In the genomic region with DNA sequence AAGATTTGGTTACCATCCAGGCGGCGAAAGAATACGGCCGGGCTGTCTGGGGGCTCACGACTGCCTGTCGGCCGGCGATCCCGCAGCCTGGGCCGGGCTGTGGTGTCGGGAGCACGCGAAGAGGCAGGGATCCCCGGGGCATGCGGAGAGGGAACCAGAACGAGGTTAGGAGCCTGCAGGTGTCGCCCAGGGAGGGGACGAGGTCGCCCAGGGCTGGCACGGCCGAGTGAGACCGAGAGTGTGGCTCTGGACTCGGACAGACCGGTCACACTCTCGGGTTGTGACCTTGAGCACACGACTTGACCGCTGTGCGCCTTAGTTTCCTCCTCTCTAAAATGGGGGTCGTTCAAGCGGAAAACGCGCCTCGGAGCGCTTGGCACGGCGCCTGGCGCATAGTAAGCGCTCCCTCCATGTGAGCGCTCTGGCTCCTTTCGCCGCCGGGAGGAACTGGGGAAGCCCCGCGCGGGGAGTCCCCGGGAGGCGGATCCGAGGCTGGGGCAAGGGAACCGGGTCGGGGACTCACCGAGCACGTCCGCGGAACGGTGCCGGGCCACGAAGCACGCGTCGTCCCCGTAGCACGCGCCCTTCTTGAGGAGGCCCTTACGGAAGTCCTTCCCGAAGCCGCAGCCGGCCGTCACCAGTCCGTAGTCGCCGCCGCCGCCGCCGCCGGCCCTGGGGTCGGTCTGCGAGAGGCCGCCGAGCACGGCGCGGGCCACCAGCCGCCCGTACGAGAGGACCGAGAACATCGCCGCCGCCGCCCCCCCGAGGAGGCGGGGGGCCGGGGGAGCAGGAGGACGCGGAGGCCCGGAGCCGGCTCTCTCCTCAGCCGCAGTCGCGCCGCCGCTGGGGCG, we compare ENCODE assay signal across 1 cellular context.
A peak's percentile ranks its signal among the peaks of the same experiment; 100 is the strongest.
TF ChIP-seq lines count a peak whose summit lies in the region.

No MANE protein-coding gene starts in this region.

TF ChIP-seq in HepG2, 621 proteins besides CTCF, POLR2A, EP300 and RAD21 (continued from another document and continues in another):
- TF ChIP-seq, protein P1, sequence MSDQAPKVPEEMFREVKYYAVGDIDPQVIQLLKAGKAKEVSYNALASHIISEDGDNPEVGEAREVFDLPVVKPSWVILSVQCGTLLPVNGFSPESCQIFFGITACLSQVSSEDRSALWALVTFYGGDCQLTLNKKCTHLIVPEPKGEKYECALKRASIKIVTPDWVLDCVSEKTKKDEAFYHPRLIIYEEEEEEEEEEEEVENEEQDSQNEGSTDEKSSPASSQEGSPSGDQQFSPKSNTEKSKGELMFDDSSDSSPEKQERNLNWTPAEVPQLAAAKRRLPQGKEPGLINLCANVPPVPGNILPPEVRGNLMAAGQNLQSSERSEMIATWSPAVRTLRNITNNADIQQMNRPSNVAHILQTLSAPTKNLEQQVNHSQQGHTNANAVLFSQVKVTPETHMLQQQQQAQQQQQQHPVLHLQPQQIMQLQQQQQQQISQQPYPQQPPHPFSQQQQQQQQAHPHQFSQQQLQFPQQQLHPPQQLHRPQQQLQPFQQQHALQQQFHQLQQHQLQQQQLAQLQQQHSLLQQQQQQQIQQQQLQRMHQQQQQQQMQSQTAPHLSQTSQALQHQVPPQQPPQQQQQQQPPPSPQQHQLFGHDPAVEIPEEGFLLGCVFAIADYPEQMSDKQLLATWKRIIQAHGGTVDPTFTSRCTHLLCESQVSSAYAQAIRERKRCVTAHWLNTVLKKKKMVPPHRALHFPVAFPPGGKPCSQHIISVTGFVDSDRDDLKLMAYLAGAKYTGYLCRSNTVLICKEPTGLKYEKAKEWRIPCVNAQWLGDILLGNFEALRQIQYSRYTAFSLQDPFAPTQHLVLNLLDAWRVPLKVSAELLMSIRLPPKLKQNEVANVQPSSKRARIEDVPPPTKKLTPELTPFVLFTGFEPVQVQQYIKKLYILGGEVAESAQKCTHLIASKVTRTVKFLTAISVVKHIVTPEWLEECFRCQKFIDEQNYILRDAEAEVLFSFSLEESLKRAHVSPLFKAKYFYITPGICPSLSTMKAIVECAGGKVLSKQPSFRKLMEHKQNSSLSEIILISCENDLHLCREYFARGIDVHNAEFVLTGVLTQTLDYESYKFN (CRISPR knock-in tag; conservative IDR thresholded peaks at IDR 0.05): no peak
- TF ChIP-seq, protein P2, sequence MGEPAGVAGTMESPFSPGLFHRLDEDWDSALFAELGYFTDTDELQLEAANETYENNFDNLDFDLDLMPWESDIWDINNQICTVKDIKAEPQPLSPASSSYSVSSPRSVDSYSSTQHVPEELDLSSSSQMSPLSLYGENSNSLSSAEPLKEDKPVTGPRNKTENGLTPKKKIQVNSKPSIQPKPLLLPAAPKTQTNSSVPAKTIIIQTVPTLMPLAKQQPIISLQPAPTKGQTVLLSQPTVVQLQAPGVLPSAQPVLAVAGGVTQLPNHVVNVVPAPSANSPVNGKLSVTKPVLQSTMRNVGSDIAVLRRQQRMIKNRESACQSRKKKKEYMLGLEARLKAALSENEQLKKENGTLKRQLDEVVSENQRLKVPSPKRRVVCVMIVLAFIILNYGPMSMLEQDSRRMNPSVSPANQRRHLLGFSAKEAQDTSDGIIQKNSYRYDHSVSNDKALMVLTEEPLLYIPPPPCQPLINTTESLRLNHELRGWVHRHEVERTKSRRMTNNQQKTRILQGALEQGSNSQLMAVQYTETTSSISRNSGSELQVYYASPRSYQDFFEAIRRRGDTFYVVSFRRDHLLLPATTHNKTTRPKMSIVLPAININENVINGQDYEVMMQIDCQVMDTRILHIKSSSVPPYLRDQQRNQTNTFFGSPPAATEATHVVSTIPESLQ (CRISPR knock-in tag; conservative IDR thresholded peaks at IDR 0.05): no peak
- TF ChIP-seq, protein P3, sequence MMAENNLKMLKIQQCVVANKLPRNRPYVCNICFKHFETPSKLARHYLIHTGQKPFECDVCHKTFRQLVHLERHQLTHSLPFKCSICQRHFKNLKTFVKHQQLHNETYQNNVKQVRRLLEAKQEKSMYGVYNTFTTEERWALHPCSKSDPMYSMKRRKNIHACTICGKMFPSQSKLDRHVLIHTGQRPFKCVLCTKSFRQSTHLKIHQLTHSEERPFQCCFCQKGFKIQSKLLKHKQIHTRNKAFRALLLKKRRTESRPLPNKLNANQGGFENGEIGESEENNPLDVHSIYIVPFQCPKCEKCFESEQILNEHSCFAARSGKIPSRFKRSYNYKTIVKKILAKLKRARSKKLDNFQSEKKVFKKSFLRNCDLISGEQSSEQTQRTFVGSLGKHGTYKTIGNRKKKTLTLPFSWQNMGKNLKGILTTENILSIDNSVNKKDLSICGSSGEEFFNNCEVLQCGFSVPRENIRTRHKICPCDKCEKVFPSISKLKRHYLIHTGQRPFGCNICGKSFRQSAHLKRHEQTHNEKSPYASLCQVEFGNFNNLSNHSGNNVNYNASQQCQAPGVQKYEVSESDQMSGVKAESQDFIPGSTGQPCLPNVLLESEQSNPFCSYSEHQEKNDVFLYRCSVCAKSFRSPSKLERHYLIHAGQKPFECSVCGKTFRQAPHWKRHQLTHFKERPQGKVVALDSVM (CRISPR knock-in tag; IDR thresholded peaks at IDR 0.05): no peak; the same call in 1 of the 2 replicates
- TF ChIP-seq RFX3 (CRISPR knock-in tag; IDR thresholded peaks at IDR 0.05): no peak
- TF ChIP-seq, protein P4, sequence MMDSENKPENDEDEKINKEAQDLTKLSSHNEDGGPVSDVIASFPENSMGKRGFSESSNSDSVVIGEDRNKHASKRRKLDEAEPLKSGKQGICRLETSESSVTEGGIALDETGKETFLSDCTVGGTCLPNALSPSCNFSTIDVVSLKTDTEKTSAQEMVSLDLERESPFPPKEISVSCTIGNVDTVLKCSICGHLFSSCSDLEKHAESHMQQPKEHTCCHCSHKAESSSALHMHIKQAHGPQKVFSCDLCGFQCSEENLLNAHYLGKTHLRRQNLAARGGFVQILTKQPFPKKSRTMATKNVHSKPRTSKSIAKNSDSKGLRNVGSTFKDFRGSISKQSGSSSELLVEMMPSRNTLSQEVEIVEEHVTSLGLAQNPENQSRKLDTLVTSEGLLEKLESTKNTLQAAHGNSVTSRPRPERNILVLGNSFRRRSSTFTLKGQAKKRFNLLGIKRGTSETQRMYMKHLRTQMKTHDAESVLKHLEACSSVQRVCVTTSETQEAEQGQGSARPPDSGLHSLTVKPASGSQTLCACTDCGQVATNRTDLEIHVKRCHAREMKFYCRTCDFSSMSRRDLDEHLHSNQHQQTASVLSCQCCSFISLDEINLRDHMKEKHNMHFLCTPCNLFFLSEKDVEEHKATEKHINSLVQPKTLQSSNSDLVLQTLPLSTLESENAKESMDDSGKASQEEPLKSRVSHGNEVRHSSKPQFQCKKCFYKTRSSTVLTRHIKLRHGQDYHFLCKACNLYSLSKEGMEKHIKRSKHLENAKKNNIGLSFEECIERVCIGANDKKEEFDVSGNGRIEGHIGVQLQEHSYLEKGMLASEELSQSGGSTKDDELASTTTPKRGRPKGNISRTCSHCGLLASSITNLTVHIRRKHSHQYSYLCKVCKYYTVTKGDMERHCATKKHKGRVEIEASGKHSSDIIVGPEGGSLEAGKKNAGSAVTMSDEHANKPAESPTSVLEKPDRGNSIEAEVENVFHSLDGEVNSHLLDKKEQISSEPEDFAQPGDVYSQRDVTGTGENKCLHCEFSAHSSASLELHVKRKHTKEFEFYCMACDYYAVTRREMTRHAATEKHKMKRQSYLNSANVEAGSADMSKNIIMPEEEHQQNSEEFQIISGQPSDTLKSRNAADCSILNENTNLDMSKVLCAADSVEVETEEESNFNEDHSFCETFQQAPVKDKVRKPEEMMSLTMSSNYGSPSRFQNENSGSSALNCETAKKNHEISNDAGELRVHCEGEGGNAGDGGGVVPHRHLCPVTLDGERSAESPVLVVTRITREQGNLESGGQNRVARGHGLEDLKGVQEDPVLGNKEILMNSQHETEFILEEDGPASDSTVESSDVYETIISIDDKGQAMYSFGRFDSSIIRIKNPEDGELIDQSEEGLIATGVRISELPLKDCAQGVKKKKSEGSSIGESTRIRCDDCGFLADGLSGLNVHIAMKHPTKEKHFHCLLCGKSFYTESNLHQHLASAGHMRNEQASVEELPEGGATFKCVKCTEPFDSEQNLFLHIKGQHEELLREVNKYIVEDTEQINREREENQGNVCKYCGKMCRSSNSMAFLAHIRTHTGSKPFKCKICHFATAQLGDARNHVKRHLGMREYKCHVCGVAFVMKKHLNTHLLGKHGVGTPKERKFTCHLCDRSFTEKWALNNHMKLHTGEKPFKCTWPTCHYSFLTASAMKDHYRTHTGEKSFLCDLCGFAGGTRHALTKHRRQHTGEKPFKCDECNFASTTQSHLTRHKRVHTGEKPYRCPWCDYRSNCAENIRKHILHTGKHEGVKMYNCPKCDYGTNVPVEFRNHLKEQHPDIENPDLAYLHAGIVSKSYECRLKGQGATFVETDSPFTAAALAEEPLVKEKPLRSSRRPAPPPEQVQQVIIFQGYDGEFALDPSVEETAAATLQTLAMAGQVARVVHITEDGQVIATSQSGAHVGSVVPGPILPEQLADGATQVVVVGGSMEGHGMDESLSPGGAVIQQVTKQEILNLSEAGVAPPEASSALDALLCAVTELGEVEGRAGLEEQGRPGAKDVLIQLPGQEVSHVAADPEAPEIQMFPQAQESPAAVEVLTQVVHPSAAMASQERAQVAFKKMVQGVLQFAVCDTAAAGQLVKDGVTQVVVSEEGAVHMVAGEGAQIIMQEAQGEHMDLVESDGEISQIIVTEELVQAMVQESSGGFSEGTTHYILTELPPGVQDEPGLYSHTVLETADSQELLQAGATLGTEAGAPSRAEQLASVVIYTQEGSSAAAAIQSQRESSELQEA (CRISPR knock-in tag; IDR thresholded peaks at IDR 0.05; ENCODE audit: not compliant biosample characterization): no peak
- TF ChIP-seq ZKSCAN8 (CRISPR knock-in tag; IDR thresholded peaks at IDR 0.05; ENCODE audit: borderline replicate concordance): no peak
- TF ChIP-seq, protein P5, sequence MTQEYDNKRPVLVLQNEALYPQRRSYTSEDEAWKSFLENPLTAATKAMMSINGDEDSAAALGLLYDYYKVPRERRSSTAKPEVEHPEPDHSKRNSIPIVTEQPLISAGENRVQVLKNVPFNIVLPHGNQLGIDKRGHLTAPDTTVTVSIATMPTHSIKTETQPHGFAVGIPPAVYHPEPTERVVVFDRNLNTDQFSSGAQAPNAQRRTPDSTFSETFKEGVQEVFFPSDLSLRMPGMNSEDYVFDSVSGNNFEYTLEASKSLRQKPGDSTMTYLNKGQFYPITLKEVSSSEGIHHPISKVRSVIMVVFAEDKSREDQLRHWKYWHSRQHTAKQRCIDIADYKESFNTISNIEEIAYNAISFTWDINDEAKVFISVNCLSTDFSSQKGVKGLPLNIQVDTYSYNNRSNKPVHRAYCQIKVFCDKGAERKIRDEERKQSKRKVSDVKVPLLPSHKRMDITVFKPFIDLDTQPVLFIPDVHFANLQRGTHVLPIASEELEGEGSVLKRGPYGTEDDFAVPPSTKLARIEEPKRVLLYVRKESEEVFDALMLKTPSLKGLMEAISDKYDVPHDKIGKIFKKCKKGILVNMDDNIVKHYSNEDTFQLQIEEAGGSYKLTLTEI (CRISPR knock-in tag; conservative IDR thresholded peaks at IDR 0.05): no peak
- peak; percentile 19; the same call in 1 of the 2 replicates for TF ChIP-seq SPEN (CRISPR knock-in tag; IDR thresholded peaks at IDR 0.05; ENCODE audit: low read depth)
- TF ChIP-seq NFRKB (IDR thresholded peaks at IDR 0.05): no peak
- TF ChIP-seq ZNF558 (CRISPR knock-in tag; IDR thresholded peaks at IDR 0.05; ENCODE audit: borderline replicate concordance): no peak
- TF ChIP-seq, protein P6, sequence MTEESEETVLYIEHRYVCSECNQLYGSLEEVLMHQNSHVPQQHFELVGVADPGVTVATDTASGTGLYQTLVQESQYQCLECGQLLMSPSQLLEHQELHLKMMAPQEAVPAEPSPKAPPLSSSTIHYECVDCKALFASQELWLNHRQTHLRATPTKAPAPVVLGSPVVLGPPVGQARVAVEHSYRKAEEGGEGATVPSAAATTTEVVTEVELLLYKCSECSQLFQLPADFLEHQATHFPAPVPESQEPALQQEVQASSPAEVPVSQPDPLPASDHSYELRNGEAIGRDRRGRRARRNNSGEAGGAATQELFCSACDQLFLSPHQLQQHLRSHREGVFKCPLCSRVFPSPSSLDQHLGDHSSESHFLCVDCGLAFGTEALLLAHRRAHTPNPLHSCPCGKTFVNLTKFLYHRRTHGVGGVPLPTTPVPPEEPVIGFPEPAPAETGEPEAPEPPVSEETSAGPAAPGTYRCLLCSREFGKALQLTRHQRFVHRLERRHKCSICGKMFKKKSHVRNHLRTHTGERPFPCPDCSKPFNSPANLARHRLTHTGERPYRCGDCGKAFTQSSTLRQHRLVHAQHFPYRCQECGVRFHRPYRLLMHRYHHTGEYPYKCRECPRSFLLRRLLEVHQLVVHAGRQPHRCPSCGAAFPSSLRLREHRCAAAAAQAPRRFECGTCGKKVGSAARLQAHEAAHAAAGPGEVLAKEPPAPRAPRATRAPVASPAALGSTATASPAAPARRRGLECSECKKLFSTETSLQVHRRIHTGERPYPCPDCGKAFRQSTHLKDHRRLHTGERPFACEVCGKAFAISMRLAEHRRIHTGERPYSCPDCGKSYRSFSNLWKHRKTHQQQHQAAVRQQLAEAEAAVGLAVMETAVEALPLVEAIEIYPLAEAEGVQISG (CRISPR knock-in tag; IDR thresholded peaks at IDR 0.05): peak; percentile 28; the same call in 1 of the 2 replicates
- no peak for TF ChIP-seq SCMH1 (CRISPR knock-in tag; IDR thresholded peaks at IDR 0.05; ENCODE audit: borderline replicate concordance)
- peak; percentile 50 for TF ChIP-seq SRSF1 (optimal IDR thresholded peaks at IDR 0.05; ENCODE audit: low read depth, low read length)
- TF ChIP-seq PHF5A (CRISPR knock-in tag; IDR thresholded peaks at IDR 0.05; ENCODE audit: low read depth, unreplicated experiment): no peak
- 0 out of 2 replicates have a peak, but pooled peaks have one; percentile 32 for TF ChIP-seq ZNF703 (CRISPR knock-in tag; IDR thresholded peaks at IDR 0.05; ENCODE audit: borderline replicate concordance)
- TF ChIP-seq, protein P7, sequence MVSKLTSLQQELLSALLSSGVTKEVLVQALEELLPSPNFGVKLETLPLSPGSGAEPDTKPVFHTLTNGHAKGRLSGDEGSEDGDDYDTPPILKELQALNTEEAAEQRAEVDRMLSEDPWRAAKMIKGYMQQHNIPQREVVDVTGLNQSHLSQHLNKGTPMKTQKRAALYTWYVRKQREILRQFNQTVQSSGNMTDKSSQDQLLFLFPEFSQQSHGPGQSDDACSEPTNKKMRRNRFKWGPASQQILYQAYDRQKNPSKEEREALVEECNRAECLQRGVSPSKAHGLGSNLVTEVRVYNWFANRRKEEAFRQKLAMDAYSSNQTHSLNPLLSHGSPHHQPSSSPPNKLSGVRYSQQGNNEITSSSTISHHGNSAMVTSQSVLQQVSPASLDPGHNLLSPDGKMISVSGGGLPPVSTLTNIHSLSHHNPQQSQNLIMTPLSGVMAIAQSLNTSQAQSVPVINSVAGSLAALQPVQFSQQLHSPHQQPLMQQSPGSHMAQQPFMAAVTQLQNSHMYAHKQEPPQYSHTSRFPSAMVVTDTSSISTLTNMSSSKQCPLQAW (CRISPR knock-in tag; IDR thresholded peaks at IDR 0.05): 0 out of 2 replicates have a peak, but pooled peaks have one; percentile 22
